1 cellular context compared by ENCODE assay signal in the genomic region with DNA sequence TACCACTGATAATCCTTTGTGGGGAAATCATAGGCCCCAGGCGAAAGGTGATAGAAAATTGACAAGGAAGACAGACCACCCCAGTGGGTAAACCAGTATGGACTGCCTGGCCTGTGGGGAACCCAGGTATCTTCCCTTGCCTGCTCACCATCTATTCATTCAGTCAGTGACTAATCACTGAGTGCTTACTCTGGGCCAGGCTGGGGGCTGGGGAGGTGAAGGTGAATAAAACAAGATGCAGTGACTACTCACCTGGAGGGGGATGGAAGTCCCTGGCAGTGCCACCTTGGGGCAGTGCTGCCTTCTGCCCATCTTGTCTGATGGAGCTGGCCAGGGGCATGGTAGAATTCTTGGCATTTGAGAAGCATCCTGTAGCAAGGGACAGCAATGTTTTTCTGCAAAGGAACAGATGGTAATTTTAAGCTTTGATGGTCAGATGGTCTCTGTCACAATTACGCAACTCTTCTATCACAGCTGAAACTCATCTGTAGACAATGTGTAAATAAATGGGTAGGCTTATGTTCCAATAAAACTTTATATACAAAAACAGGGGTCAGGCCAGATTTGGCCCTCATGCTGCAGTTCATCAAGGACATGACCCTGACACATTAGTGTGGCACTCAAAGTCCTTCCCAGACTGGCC.
A peak's percentile ranks its signal among the peaks of the same experiment; 100 is the strongest.
TF ChIP-seq lines count a peak whose summit lies in the region.

No MANE protein-coding gene starts in this region.

TF ChIP-seq in K562, 482 proteins besides CTCF, POLR2A, EP300 and RAD21:
- no peak for TF ChIP-seq BCOR (IDR thresholded peaks at IDR 0.05)
- no peak for TF ChIP-seq MAFF (IDR thresholded peaks at IDR 0.05; ENCODE audit: low read length)
- TF ChIP-seq ZNF384 (IDR thresholded peaks at IDR 0.05; ENCODE audit: low read depth, low read length) = no peak
- TF ChIP-seq CEBPB (tag; IDR thresholded peaks at IDR 0.05) = peak; percentile 79
- TF ChIP-seq CEBPG (CRISPR knock-in tag; IDR thresholded peaks at IDR 0.05) = no peak
- peak; percentile 45 to 61; a peak in 2 of 4 replicates for TF ChIP-seq CEBPG (tag; conservative IDR thresholded peaks at IDR 0.05 in 1 of 2, IDR thresholded peaks at IDR 0.05 in 1 of 2)
- no peak for TF ChIP-seq NEUROD1 (IDR thresholded peaks at IDR 0.05; ENCODE audit: borderline replicate concordance, low read depth, low read length, partially characterized antibody)
- TF ChIP-seq, protein P1, sequence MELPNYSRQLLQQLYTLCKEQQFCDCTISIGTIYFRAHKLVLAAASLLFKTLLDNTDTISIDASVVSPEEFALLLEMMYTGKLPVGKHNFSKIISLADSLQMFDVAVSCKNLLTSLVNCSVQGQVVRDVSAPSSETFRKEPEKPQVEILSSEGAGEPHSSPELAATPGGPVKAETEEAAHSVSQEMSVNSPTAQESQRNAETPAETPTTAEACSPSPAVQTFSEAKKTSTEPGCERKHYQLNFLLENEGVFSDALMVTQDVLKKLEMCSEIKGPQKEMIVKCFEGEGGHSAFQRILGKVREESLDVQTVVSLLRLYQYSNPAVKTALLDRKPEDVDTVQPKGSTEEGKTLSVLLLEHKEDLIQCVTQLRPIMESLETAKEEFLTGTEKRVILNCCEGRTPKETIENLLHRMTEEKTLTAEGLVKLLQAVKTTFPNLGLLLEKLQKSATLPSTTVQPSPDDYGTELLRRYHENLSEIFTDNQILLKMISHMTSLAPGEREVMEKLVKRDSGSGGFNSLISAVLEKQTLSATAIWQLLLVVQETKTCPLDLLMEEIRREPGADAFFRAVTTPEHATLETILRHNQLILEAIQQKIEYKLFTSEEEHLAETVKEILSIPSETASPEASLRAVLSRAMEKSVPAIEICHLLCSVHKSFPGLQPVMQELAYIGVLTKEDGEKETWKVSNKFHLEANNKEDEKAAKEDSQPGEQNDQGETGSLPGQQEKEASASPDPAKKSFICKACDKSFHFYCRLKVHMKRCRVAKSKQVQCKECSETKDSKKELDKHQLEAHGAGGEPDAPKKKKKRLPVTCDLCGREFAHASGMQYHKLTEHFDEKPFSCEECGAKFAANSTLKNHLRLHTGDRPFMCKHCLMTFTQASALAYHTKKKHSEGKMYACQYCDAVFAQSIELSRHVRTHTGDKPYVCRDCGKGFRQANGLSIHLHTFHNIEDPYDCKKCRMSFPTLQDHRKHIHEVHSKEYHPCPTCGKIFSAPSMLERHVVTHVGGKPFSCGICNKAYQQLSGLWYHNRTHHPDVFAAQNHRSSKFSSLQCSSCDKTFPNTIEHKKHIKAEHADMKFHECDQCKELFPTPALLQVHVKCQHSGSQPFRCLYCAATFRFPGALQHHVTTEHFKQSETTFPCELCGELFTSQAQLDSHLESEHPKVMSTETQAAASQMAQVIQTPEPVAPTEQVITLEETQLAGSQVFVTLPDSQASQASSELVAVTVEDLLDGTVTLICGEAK (IDR thresholded peaks at IDR 0.05) = peak; percentile 67
- TF ChIP-seq, protein P1 (CRISPR knock-in tag; IDR thresholded peaks at IDR 0.05) = no peak
